ENCODE assay signal across 1 cellular context in genomic region chrX:9832811-9833210, GRCh38.
TF ChIP-seq lines count a peak whose summit lies in the region.

No MANE protein-coding gene starts in this region.

TF ChIP-seq in HepG2, 621 proteins besides CTCF, POLR2A, EP300 and RAD21 (continued from another document):
- no peak for TF ChIP-seq THAP9 (CRISPR knock-in tag; IDR thresholded peaks at IDR 0.05; ENCODE audit: borderline replicate concordance)
- TF ChIP-seq SMAD3 (CRISPR knock-in tag; IDR thresholded peaks at IDR 0.05), result no peak
- no peak for TF ChIP-seq ZNF597 (CRISPR knock-in tag; IDR thresholded peaks at IDR 0.05)
